Comparison of ENCODE assay signal across 32 cellular contexts in genomic region chrY:12423549-12424252, GRCh38.
"Had no signal": no experiment of that assay in that cellular context is flagged by ENCODE, and none has a peak within 500 bp of the region (broad histone marks: within the 10 kb centered on the region; RNA-seq: fewer than 3 reads in every experiment).

No MANE protein-coding gene starts in this region.

- H3K4me1 Mint-ChIP-seq: activated B cell treated with CpG ODN at 0.5 μM for 24 hours; activated T-helper 17 cell treated with anti-CD3 and anti-CD28 coated beads, Interleukin-2, amount 50 U/mL, for 72 hours; T-helper 17 cell had no signal

- H3K9me3 Mint-ChIP-seq: activated B cell treated with CpG ODN at 0.5 μM for 24 hours; activated CD4-positive, alpha-beta memory T cell treated with anti-CD3 and anti-CD28 coated beads for 36 hours; activated T-cell treated with anti-CD3 and anti-CD28 coated beads, Interleukin-2, amount 50 U/mL, for 4 hours; activated T-helper 17 cell treated with anti-CD3 and anti-CD28 coated beads, Interleukin-2, amount 50 U/mL, for 72 hours; T-helper 2 cell treated with Interferon-gamma antibody and Interleukin-4, amounts not matched to agents 5 μg/mL and 100 μg/mL, for 36 hours had no signal

- H3K27me3 Mint-ChIP-seq: activated B cell treated with CpG ODN at 0.5 μM for 24 hours; activated naive CD8-positive, alpha-beta T cell; T-helper 17 cell had no signal

- H3K4me3 ChIP-seq: cardiac muscle cell, colonic mucosa, esophagus squamous epithelium had no signal

- H3K36me3 Mint-ChIP-seq: activated CD4-positive, alpha-beta memory T cell treated with anti-CD3 and anti-CD28 coated beads for 36 hours; activated naive CD8-positive, alpha-beta T cell had no signal

- FAIRE-seq: astrocyte, endometrium, endothelial cell of umbilical vein, frontal cortex had no signal

- H3K27me3 ChIP-seq: cardiac muscle cell, colonic mucosa had no signal

- ATAC-seq: activated CD4-positive, CD25-positive, alpha-beta regulatory T cell treated with anti-CD3 and anti-CD28 coated beads, Interleukin-2, amount 50 U/mL, for 24 hours; activated T-cell treated with anti-CD3 and anti-CD28 coated beads, Interleukin-2, amount 50 U/mL, for 4 hours; activated T-helper 17 cell treated with anti-CD3 and anti-CD28 coated beads, Interleukin-2, amount 50 U/mL, for 72 hours; T-helper 17 cell had no signal

- H3K4me3 Mint-ChIP-seq: activated B cell treated with CpG ODN at 0.5 μM for 24 hours; activated CD4-positive, alpha-beta memory T cell treated with anti-CD3 and anti-CD28 coated beads for 36 hours; activated naive CD8-positive, alpha-beta T cell; activated T-cell treated with anti-CD3 and anti-CD28 coated beads, Interleukin-2, amount 50 U/mL, for 4 hours; activated T-helper 17 cell treated with anti-CD3 and anti-CD28 coated beads, Interleukin-2, amount 50 U/mL, for 72 hours; T-helper 17 cell; T-helper 2 cell treated with Interferon-gamma antibody and Interleukin-4, amounts not matched to agents 5 μg/mL and 100 μg/mL, for 36 hours had no signal

- DNase-seq: activated B cell treated with CpG ODN at 0.5 μM for 24 hours; activated CD4-positive, alpha-beta memory T cell treated with anti-CD3 and anti-CD28 coated beads for 36 hours; activated CD4-positive, alpha-beta T cell treated with anti-CD3 and anti-CD28 coated beads for 48 hours; activated CD4-positive, alpha-beta T cell treated with anti-CD3 and anti-CD28 coated beads, Interleukin-2, amount 50 U/mL, for 1 hour; activated CD8-positive, alpha-beta memory T cell treated with anti-CD3 and anti-CD28 coated beads for 24 hours; activated effector memory CD4-positive, alpha-beta T cell treated with Interleukin-2 at 50 U/mL for 16 hours; activated gamma-delta T cell treated with Interleukin-2 at 50 U/mL for 16 hours; activated naive CD4-positive, alpha-beta T cell treated with anti-CD3 and anti-CD28 coated beads, Interleukin-2, amount 50 U/mL, for 16 hours; activated naive CD4-positive, alpha-beta T cell treated with Interleukin-2 at 50 U/mL for 16 hours; activated T-cell treated with anti-CD3 and anti-CD28 coated beads, Interleukin-2, amount 50 U/mL, for 4 hours; amniotic stem cell; anterior cingulate cortex; central memory CD4-positive, alpha-beta T cell; cerebellar nuclear complex; colonic mucosa; effector CD8-positive, alpha-beta T cell; esophagus squamous epithelium; head of caudate nucleus; hippocampal formation; T-helper 1 cell; T-helper 17 cell; T1000; WERI-Rb-1 had no signal

- H3K36me3 ChIP-seq: cardiac muscle cell, colonic mucosa, esophagus squamous epithelium, WERI-Rb-1 had no signal

- H3K27ac Mint-ChIP-seq: activated B cell treated with CpG ODN at 0.5 μM for 24 hours; activated CD4-positive, alpha-beta memory T cell treated with anti-CD3 and anti-CD28 coated beads for 36 hours; activated naive CD8-positive, alpha-beta T cell; activated T-helper 17 cell treated with anti-CD3 and anti-CD28 coated beads, Interleukin-2, amount 50 U/mL, for 72 hours; T-helper 17 cell; T-helper 2 cell treated with Interferon-gamma antibody and Interleukin-4, amounts not matched to agents 5 μg/mL and 100 μg/mL, for 36 hours had no signal
